ENCODE assay signal across 8 cellular contexts in genomic region chr10:123132576-123133477, GRCh38. TPM values are rescaled to one million over a fixed set of nuclear protein-coding genes. Genes with fewer than 3 reads are reported as not detected.
DNase-seq lines count a peak whose midpoint lies in the region; ATAC-seq and TF ChIP-seq lines count a peak whose summit lies in the region.

No MANE protein-coding gene starts in this region.

- H3K36me3 ChIP-seq in SJCRH30 (no peaks in the 10 kb centered on the region), parathyroid adenoma (ENCODE audit: control insufficient read depth, insufficient read depth, low read length) (no peaks in the 10 kb centered on the region), thymus (ENCODE audit: control insufficient read depth, insufficient read depth) (no peaks in the 10 kb centered on the region)

- intact Hi-C loops in Right ventricle myocardium inferior (cut with DNase I), result loop anchor here (2.0 kb wide), 1 partner anchor 426 kb away; no protein-coding TSS in a partner anchor

- DNase-seq in SIG-M5 treated with dmso at 0.1 percent for 504 hours (lab: John Stamatoyannopoulos, UW; ENCODE audit: unreplicated experiment) (peak; percentile 78), SIG-M5 (lab: John Stamatoyannopoulos, UW) (no peak), HuH-7 (ENCODE audit: low spot score) (peak; percentile 94), SJCRH30 (peak; percentile 26 to 58), Right ventricle myocardium inferior (ENCODE audit: missing footprints) (peak; percentile 91)
- DNase-seq in activated naive CD4-positive, alpha-beta T cell treated with anti-CD3 and anti-CD28 coated beads, Interleukin-2, amount 50 U/mL, for 16 hours, result peak; percentile 87

- H3K4me2 ChIP-seq in parathyroid adenoma (ENCODE audit: low read length), result peak overlapping the region; percentile 50

- no peaks in the 10 kb centered on the region for H3K79me2 ChIP-seq in parathyroid adenoma

- H3K4me3 ChIP-seq in SJCRH30 (no peak overlapping the region), parathyroid adenoma (ENCODE audit: low read depth, low read length) (no peak overlapping the region), thymus (ENCODE audit: low read length) (peak overlapping the region; percentile 8)

- 1% methylated on average over 48 of the region's 48 CpGs for WGBS in thymus

- peak; percentile 81 for ATAC-seq in Right ventricle myocardium inferior

- H3K27me3 ChIP-seq in SJCRH30 (no peaks in the 10 kb centered on the region), parathyroid adenoma (ENCODE audit: control insufficient read depth, insufficient read depth, low read length) (peaks cover 7% of the 10 kb centered on the region), thymus (ENCODE audit: control insufficient read depth, insufficient read depth) (peaks cover 66% of the 10 kb centered on the region)

- peak overlapping the region; percentile 74 for H2AFZ ChIP-seq in parathyroid adenoma

- no peak overlapping the region for H3K9ac ChIP-seq in parathyroid adenoma

- TF ChIP-seq CTCF in parathyroid adenoma (IDR thresholded peaks at IDR 0.05), result peak; percentile 89

- H3K27ac ChIP-seq in SJCRH30 (no peak overlapping the region), parathyroid adenoma (no peak overlapping the region), thymus (ENCODE audit: low read depth) (no peak overlapping the region)

- H3K4me1 ChIP-seq in SJCRH30 (no peaks in the 10 kb centered on the region), parathyroid adenoma (peaks cover 8% of the 10 kb centered on the region), thymus (ENCODE audit: control insufficient read depth, insufficient read depth, low read length) (peaks cover 6% of the 10 kb centered on the region)

- no peaks in the 10 kb centered on the region for H3K9me3 ChIP-seq in SJCRH30 (replicated peaks)
- H3K9me3 ChIP-seq in parathyroid adenoma (ENCODE audit: control insufficient read depth, low read length), result no peaks in the 10 kb centered on the region
- H3K9me3 ChIP-seq in thymus (ENCODE audit: control insufficient read depth), result no peaks in the 10 kb centered on the region

RNA-seq across cellular contexts. Expression of gene HMX3, which starts 2.9 kb away (rescaled TPM):
- 0.12 and 0.23 TPM in 2 replicates for total RNA-seq in SJCRH30 (2014; rRNA removed; shearing (Covaris generic))
- total RNA-seq in Right ventricle myocardium inferior, result not detected
- not detected for polyA plus RNA-seq in thymus

RNA-seq across cellular contexts. Expression of gene HMX2, which starts 15.1 kb away (rescaled TPM):
- total RNA-seq in SJCRH30 (2014; rRNA removed; shearing (Covaris generic)), result not detected in 2 replicates
- not detected for total RNA-seq in Right ventricle myocardium inferior
- 0.25 TPM for polyA plus RNA-seq in thymus

RNA-seq across cellular contexts. Expression of gene BUB3, which starts 21.4 kb away (rescaled TPM):
- total RNA-seq in SJCRH30 (2014; rRNA removed; shearing (Covaris generic)), result 211 and 218 TPM in 2 replicates
- total RNA-seq in Right ventricle myocardium inferior, result 37.7 TPM
- 76.6 TPM for polyA plus RNA-seq in thymus
